In genomic region chr10:28054211-28054888, GRCh38 we compare ENCODE assay signal across 12 cellular contexts. TPM values are rescaled to one million over a fixed set of nuclear protein-coding genes. Genes with fewer than 3 reads are reported as not detected.
A peak's percentile ranks its signal among the peaks of the same experiment; 100 is the strongest.
DNase-seq lines count a peak whose midpoint lies in the region; ATAC-seq and TF ChIP-seq lines count a peak whose summit lies in the region.
"Had no signal": no experiment of that assay in that cellular context is flagged by ENCODE, and none has a peak within 500 bp of the region (broad histone marks: within the 10 kb centered on the region; RNA-seq: fewer than 3 reads in every experiment).

No MANE protein-coding gene starts in this region.

- H3K4me3 ChIP-seq in astrocyte of the cerebellum (ENCODE audit: low read depth, low read length) (no peak overlapping the region), transverse colon (no peak overlapping the region)
- H3K4me3 ChIP-seq: K562 had no signal

- DNase-seq in DMS53 (lab: John Stamatoyannopoulos, UW), result peak; percentile 22
- no peak for DNase-seq in DMS53 treated with DMSO at 0.1 percent for 48 hours (lab: John Stamatoyannopoulos, UW; ENCODE audit: unreplicated experiment)
- peak; percentile 91 for DNase-seq in astrocyte of the cerebellum (ENCODE audit: low read depth)
- DNase-seq in hepatic stellate cell (ENCODE audit: low spot score), result peak; percentile 16
- no peak for DNase-seq in transverse colon
- DNase-seq in stimulated activated CD4-positive, alpha-beta T cell treated with anti-CD3 and anti-CD28 coated beads, Interleukin-15, amount 100 ng/mL, for 24 hours, result no peak
- DNase-seq in NCI-H2081 (lab: John Stamatoyannopoulos, UW), result no peak
- DNase-seq: activated CD8-positive, alpha-beta memory T cell treated with anti-CD3 and anti-CD28 coated beads, Interleukin-2, amount 10 ng/mL, durations not matched to agents 7 days and 5 days; NCI-H446 treated with DMSO at 0.1 percent for 48 hours had no signal

- peaks cover 0 to 7% (median 1%) of the 10 kb centered on the region in 4 donors for H3K4me1 ChIP-seq in transverse colon

- H3K9me3 ChIP-seq in transverse colon, result no peaks in the 10 kb centered on the region

- TF ChIP-seq CTCF in astrocyte of the cerebellum (IDR thresholded peaks at IDR 0.05; ENCODE audit: low read depth, low read length, missing control alignments), result no peak
- no peak for TF ChIP-seq CTCF in transverse colon (IDR thresholded peaks at IDR 0.05)

- 88 to 93% methylated on average over 5 of the region's 5 CpGs for WGBS in transverse colon (ENCODE audit: low coverage in 1 of 2), 2 donors

- H3K27me3 ChIP-seq in transverse colon, result no peaks in the 10 kb centered on the region

- ATAC-seq in GM18873 (IDR thresholded peaks at IDR 0.05; ENCODE audit: low FRiP score, unreplicated experiment), result no peak
- ATAC-seq: activated CD8-positive, alpha-beta memory T cell treated with anti-CD3 and anti-CD28 coated beads, Interleukin-2, amount 10 ng/mL, durations not matched to agents 7 days and 5 days; K562 had no signal

- H3K36me3 ChIP-seq in transverse colon, result peaks cover 0 to 6% (median 0%) of the 10 kb centered on the region in 4 donors

- in situ Hi-C loops in astrocyte of the cerebellum (cut with HindIII; ENCODE audit: low sequenced_read_pairs), result no loop called here
- in situ Hi-C loops in transverse colon (cut with MboI; ENCODE audit: low pct_ligation_motif_present in 1 of 4, low pct_unique_long_range_greater_than_20kb in 1 of 4, low sequenced_read_pairs in 3 of 4), result no loop called here

- no peak for TF ChIP-seq POLR2A in transverse colon (IDR thresholded peaks at IDR 0.05)

- TF ChIP-seq EP300 in transverse colon (IDR thresholded peaks at IDR 0.05; ENCODE audit: low read depth), result no peak

- peak overlapping the region; percentile 22 to 53 (median 46) for H3K27ac ChIP-seq in transverse colon
- H3K27ac ChIP-seq: 22Rv1 had no signal

- intact Hi-C loops in transverse colon (cut with DNase I; ENCODE audit: low total_unique reads), result no loop called here

RNA-seq across cellular contexts. Expression of gene ODAD2, which starts 55.5 kb away (rescaled TPM):
- total RNA-seq in transverse colon, result under 1 TPM in 2 of 4 donors, not detected in 2; 0.14 to 0.48 TPM
- total RNA-seq: activated CD8-positive, alpha-beta memory T cell treated with anti-CD3 and anti-CD28 coated beads, Interleukin-2, amount 10 ng/mL, durations not matched to agents 7 days and 5 days; K562 had no signal

Comparison
In these comparisons a context has a peak if more than half of its experiments do, and no peak if none do; other contexts are left out.
1. DNase-seq: peak in DMS53 (single experiment), astrocyte of the cerebellum (single experiment) and hepatic stellate cell (single experiment); none in DMS53 treated with DMSO at 0.1 percent for 48 hours (single experiment), transverse colon (single experiment), stimulated activated CD4-positive, alpha-beta T cell treated with anti-CD3 and anti-CD28 coated beads, Interleukin-15, amount 100 ng/mL, for 24 hours (single experiment) and NCI-H2081 (0 of 2).